In the genomic region with DNA sequence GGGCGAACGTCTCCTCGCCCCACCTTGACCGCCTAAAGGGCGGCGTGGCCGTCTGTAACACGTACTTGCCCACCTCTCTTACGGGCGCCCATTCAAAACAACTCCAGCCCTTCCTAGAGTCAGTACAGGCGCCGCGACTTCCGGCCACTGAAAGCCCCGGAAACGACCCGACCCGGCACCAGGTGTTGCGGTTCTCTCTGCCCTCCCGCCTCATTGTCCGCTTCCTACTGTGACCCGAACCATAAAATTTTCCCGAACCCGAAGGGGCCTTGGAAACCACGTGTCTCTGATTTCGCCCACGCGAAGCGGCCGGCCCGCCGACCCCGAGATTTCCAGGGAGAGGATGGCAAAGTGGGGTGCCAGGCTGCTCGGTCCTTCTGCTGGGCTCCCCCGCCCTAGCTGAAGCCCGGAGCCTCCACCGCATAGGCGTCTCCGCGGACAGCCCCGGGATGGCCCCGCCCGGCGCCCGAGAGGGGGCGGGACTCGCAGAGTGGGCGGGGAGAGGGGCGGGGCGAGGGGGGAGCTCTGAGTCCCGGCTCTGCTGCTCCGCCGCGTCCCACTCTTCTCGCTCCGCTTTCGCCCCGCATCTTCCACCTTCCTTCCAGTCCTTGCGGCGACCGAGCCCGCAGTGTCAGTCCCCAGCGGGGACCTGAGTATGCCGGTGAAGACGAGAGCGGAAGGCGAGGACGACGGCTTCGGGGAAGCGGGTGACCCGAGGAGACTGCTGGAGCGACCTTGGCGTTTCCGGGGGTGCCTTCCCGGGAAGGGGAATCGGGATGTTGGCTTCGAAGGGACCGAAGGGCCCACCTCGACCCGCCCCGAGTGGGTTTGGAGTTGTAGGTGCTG, we compare ENCODE assay signal across 8 cellular contexts. TPM values are rescaled to one million over a fixed set of nuclear protein-coding genes. Genes with fewer than 3 reads are reported as not detected.
A peak's percentile ranks its signal among the peaks of the same experiment; 100 is the strongest.
DNase-seq lines count a peak whose midpoint lies in the region; ATAC-seq, FAIRE-seq and TF ChIP-seq lines count a peak whose summit lies in the region.

No MANE protein-coding gene starts in this region.

- H3K4me1 ChIP-seq in A549 (peaks cover 29% of the 10 kb centered on the region), iPS-20b (ENCODE audit: insufficient read depth, low read length) (no peaks in the 10 kb centered on the region; the same call in 1 of the 2 replicates)

- POLR2A ChIA-PET in A549 (lab: Yijun Ruan, JAX): interaction anchor here (0.6 to 1.4 kb wide), 13 partner anchors 9 to 76 kb away, joined by 3 to 12 read pairs (median 3); partner anchors contain the start of genes BBLN, CIZ1 and SLC25A25

- peak; percentile 72 for TF ChIP-seq POLR2A in A549 (IDR thresholded peaks at IDR 0.05; ENCODE audit: low read length)

- no peak for FAIRE-seq in A549 (lab: Jason Lieb, UNC)

- DNase-seq in A549 (ENCODE audit: low read depth in 1 of 2, low spot score in 1 of 2) (peak; percentile 51 to 93), NCI-H2171 (lab: John Stamatoyannopoulos, UW) (peak; percentile 96), T47D (ENCODE audit: low read depth in 1 of 2, low spot score in 1 of 2) (peak; percentile 48 to 97)

- no peak for TF ChIP-seq CTCF in A549 (IDR thresholded peaks at IDR 0.05)
- TF ChIP-seq CTCF in VCaP (conservative IDR thresholded peaks at IDR 0.05): no peak

- peaks cover 13% of the 10 kb centered on the region for H3K27me3 ChIP-seq in iPS-20b (ENCODE audit: insufficient read depth, low read length)

- no peaks in the 10 kb centered on the region for H3K9me3 ChIP-seq in A549
- H3K9me3 ChIP-seq in iPS-20b (ENCODE audit: insufficient read depth, low read depth, low read length): no peaks in the 10 kb centered on the region

- H3K4me3 ChIP-seq in A549: peak overlapping the region; percentile 87
- peak overlapping the region; percentile 97 for H3K4me3 ChIP-seq in iPS-20b (ENCODE audit: low read length)
- H3K4me3 ChIP-seq in skin epidermis: peak overlapping the region; percentile 75 to 98 (median 90)

- H3K4me2 ChIP-seq in A549: peak overlapping the region; percentile 97

- peak overlapping the region; percentile 92 to 99 for H3K27ac ChIP-seq in A549
- H3K27ac ChIP-seq in VCaP: peak overlapping the region; percentile 97
- H3K27ac ChIP-seq in iPS-20b (ENCODE audit: low read length): peak overlapping the region; percentile 91
- peak overlapping the region; percentile 58 to 100 (median 98) for H3K27ac ChIP-seq in skin epidermis

- no peak for TF ChIP-seq RAD21 in A549 (conservative IDR thresholded peaks at IDR 0.05 in 1 of 2, IDR thresholded peaks at IDR 0.05 in 1 of 2)

- CTCF ChIA-PET in A549 (lab: Yijun Ruan, JAX): interaction anchor here (0.6 to 10.9 kb wide), 7 partner anchors 16 to 1997 kb away, joined by 3 to 181 read pairs (median 5); no protein-coding TSS in a partner anchor

- in situ Hi-C loops in T47D (cut with HindIII; ENCODE audit: low pct_unique_long_range_greater_than_20kb, low sequenced_read_pairs): no loop called here

- under 1% methylated on average over 45 of the region's 82 CpGs for WGBS in A549 (ENCODE audit: missing lambda C conversion rate)

- H3K9ac ChIP-seq in iPS-20b (ENCODE audit: low read depth, low read length): peak overlapping the region; percentile 97

- H3K36me3 ChIP-seq in iPS-20b (ENCODE audit: insufficient read depth, low read depth, low read length): peaks cover 17% of the 10 kb centered on the region

- TF ChIP-seq EP300 in A549 (IDR thresholded peaks at IDR 0.05): no peak

- ATAC-seq in A549 (peak; percentile 71 to 88), GM18868 (IDR thresholded peaks at IDR 0.05; ENCODE audit: unreplicated experiment) (peak; percentile 60), HG03108 (IDR thresholded peaks at IDR 0.05; ENCODE audit: unreplicated experiment) (peak; percentile 55)

TF ChIP-seq in A549, 52 proteins besides CTCF, POLR2A, EP300 and RAD21:
- TF ChIP-seq, protein P1, sequence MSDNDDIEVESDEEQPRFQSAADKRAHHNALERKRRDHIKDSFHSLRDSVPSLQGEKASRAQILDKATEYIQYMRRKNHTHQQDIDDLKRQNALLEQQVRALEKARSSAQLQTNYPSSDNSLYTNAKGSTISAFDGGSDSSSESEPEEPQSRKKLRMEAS (IDR thresholded peaks at IDR 0.05): peak; percentile 93
- TF ChIP-seq, protein P2, sequence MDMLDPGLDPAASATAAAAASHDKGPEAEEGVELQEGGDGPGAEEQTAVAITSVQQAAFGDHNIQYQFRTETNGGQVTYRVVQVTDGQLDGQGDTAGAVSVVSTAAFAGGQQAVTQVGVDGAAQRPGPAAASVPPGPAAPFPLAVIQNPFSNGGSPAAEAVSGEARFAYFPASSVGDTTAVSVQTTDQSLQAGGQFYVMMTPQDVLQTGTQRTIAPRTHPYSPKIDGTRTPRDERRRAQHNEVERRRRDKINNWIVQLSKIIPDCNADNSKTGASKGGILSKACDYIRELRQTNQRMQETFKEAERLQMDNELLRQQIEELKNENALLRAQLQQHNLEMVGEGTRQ (IDR thresholded peaks at IDR 0.05): peak; percentile 77
- TF ChIP-seq KDM1A (IDR thresholded peaks at IDR 0.05; ENCODE audit: low read depth): no peak
- TF ChIP-seq CHD2 (IDR thresholded peaks at IDR 0.05; ENCODE audit: low read length, partially characterized antibody): no peak
- TF ChIP-seq JUN (IDR thresholded peaks at IDR 0.05): peak in 1 of 2 experiments; percentile 77; a peak in 2 of 5 replicates
- TF ChIP-seq SMC3 (IDR thresholded peaks at IDR 0.05): no peak
- peak; percentile 17; the same call in 1 of the 2 replicates for TF ChIP-seq MYC (IDR thresholded peaks at IDR 0.05; ENCODE audit: borderline replicate concordance, low read length)
- no peak for TF ChIP-seq JUNB (IDR thresholded peaks at IDR 0.05)
TF ChIP-seq in A549: peak in this region for 4.

RNA-seq across cellular contexts. Expression of gene PTGES2, which starts 0.7 kb away (rescaled TPM):
- 79.8 and 94.5 TPM in 2 replicates for polyA plus RNA-seq in A549 (2011; rRNA removed)
- polyA plus RNA-seq in A549 (2012; cell fraction: cytosol; rRNA removed): 191 and 205 TPM in 2 replicates
- 242 and 295 TPM in 2 replicates for polyA plus RNA-seq in A549 (2012; cell fraction: nucleus; rRNA removed)
- polyA plus RNA-seq in A549 (2017; fragmentation: RNase III; extraction: RNeasy Plus Mini Kit Qiagen cat#74134 plus additional on column Dnase treatment): 92.6 to 97.2 TPM (median 94.1 TPM) in 3 replicates
- polyA minus RNA-seq in A549 (2011; rRNA and poly(A)+ RNA removed): 95.4 and 96.9 TPM in 2 replicates

RNA-seq across cellular contexts. Expression of gene LCN2, which starts 21.0 kb away (rescaled TPM):
- polyA plus RNA-seq in A549 (2011; rRNA removed) (11.9 and 18.1 TPM in 2 replicates), A549 (2017; fragmentation: RNase III; extraction: RNeasy Plus Mini Kit Qiagen cat#74134 plus additional on column Dnase treatment) (2.3 to 3.0 TPM (median 2.6 TPM) in 3 replicates)
- polyA plus RNA-seq in A549 (2012; cell fraction: cytosol; rRNA removed): 0.89 and 0.93 TPM in 2 replicates
- polyA plus RNA-seq in A549 (2012; cell fraction: nucleus; rRNA removed): 0.55 and 1.0 TPM in 2 replicates
- polyA minus RNA-seq in A549 (2011; rRNA and poly(A)+ RNA removed): 5.7 and 7.4 TPM in 2 replicates

RNA-seq across cellular contexts. Expression of gene BBLN, which starts 31.9 kb away (rescaled TPM):
- polyA plus RNA-seq in A549 (2011; rRNA removed): 23.0 and 23.8 TPM in 2 replicates
- 39.6 and 58.1 TPM in 2 replicates for polyA plus RNA-seq in A549 (2012; cell fraction: cytosol; rRNA removed)
- 36.5 and 39.0 TPM in 2 replicates for polyA plus RNA-seq in A549 (2012; cell fraction: nucleus; rRNA removed)
- 23.3 to 28.1 TPM (median 26.0 TPM) in 3 replicates for polyA plus RNA-seq in A549 (2017; fragmentation: RNase III; extraction: RNeasy Plus Mini Kit Qiagen cat#74134 plus additional on column Dnase treatment)
- polyA minus RNA-seq in A549 (2011; rRNA and poly(A)+ RNA removed): 8.4 and 8.9 TPM in 2 replicates

Comparison
In these comparisons a context has a peak if more than half of its experiments do, and no peak if none do; other contexts are left out.
1. Peak in every context shown above with its lines: DNase-seq, ATAC-seq, H3K4me3 ChIP-seq and H3K27ac ChIP-seq.